ENCODE assay signal across 26 cellular contexts in genomic region chr1:27951396-27951795, GRCh38. TPM values are rescaled to one million over a fixed set of nuclear protein-coding genes. Genes with fewer than 3 reads are reported as not detected.
DNase-seq lines count a peak whose midpoint lies in the region; ATAC-seq, FAIRE-seq and TF ChIP-seq lines count a peak whose summit lies in the region.
"Had no signal": no experiment of that assay in that cellular context is flagged by ENCODE, and none has a peak within 500 bp of the region (broad histone marks: within the 10 kb centered on the region; RNA-seq: fewer than 3 reads in every experiment).

No MANE protein-coding gene starts in this region.

- H3K27ac ChIP-seq in colonic mucosa (peak overlapping the region; percentile 30), small intestine (ENCODE audit: low read depth in 1 of 2, low read length in 1 of 2) (peak overlapping the region; percentile 34 to 37), left ventricle myocardium inferior (replicated peaks) (no peak overlapping the region)
- H3K27ac ChIP-seq: C4-2B, RWPE1, SK-N-MC had no signal

- no peak for ATAC-seq in HG02981 (IDR thresholded peaks at IDR 0.05; ENCODE audit: unreplicated experiment)

- H3K27me3 ChIP-seq in colonic mucosa (no peaks in the 10 kb centered on the region), small intestine (ENCODE audit: control insufficient read depth in 2 of 2, insufficient read depth in 2 of 2, low read length in 2 of 2) (no peaks in the 10 kb centered on the region), left ventricle myocardium inferior (ENCODE audit: low read depth) (no peaks in the 10 kb centered on the region)

- 52 to 80% (median 64%) methylated on average over 3 of the region's 3 CpGs for WGBS in small intestine, 3 donors

- intact Hi-C loops in colonic mucosa (cut with DNase I) (no loop called here), left ventricle myocardium inferior (cut with micrococcal nuclease) (no loop called here)

- TF ChIP-seq CTCF in colonic mucosa (IDR thresholded peaks at IDR 0.05): no peak
- TF ChIP-seq CTCF in left ventricle myocardium inferior (IDR thresholded peaks at IDR 0.05; ENCODE audit: borderline replicate concordance): no peak

- no peak for FAIRE-seq in small intestine (lab: Jason Lieb, UNC)
- FAIRE-seq: A204.1 had no signal

- peak; percentile 35 for DNase-seq in NCI-H2029 (lab: John Stamatoyannopoulos, UW)
- DNase-seq in NCI-H2029 treated with DMSO at 0.1 percent for 48 hours (lab: John Stamatoyannopoulos, UW): no peak
- peak; percentile 27 for DNase-seq in NAMALWA (ENCODE audit: low spot score)
- peak; percentile 35 for DNase-seq in colonic mucosa
- no peak for DNase-seq in small intestine
- no peak for DNase-seq in left ventricle myocardium inferior
- no peak for DNase-seq in cerebellum (ENCODE audit: low spot score)
- DNase-seq: CD8-positive, alpha-beta memory T cell; DMS79 treated with DMSO at 0.1 percent for 48 hours; H7; HFFc6; KBM-7; MM.1S; NCI-H1092; NCI-H1436 treated with DMSO at 0.1 percent for 48 hours; NCI-H2107; NCI-H2227 treated with DMSO at 0.1 percent for 48 hours; NCI-H524; NCI-H774; SHP77 treated with DMSO at 0.1 percent for 48 hours; SW 1271 had no signal

- H3K4me3 ChIP-seq in colonic mucosa (no peak overlapping the region), small intestine (ENCODE audit: low read depth in 1 of 2, low read length in 2 of 2) (no peak overlapping the region), left ventricle myocardium inferior (no peak overlapping the region)
- H3K4me3 ChIP-seq: SK-N-MC had no signal

- H3K9me3 ChIP-seq in colonic mucosa: no peaks in the 10 kb centered on the region
- no peaks in the 10 kb centered on the region for H3K9me3 ChIP-seq in small intestine (ENCODE audit: control insufficient read depth, low read depth)
- H3K9me3 ChIP-seq in left ventricle myocardium inferior (replicated peaks): no peaks in the 10 kb centered on the region

- H3K36me3 ChIP-seq in colonic mucosa (no peaks in the 10 kb centered on the region), small intestine (ENCODE audit: control insufficient read depth in 2 of 2, insufficient read depth in 2 of 2, low read length in 2 of 2) (peaks cover 0 to 2% of the 10 kb centered on the region in 2 donors), left ventricle myocardium inferior (no peaks in the 10 kb centered on the region)

- no peaks in the 10 kb centered on the region for H3K4me1 ChIP-seq in colonic mucosa
- no peaks in the 10 kb centered on the region for H3K4me1 ChIP-seq in small intestine (ENCODE audit: control insufficient read depth in 2 of 2, insufficient read depth in 1 of 2, low read depth in 1 of 2, low read length in 1 of 2)
- peaks cover 5% of the 10 kb centered on the region for H3K4me1 ChIP-seq in left ventricle myocardium inferior

- H3K9ac ChIP-seq in colonic mucosa (ENCODE audit: low read depth in 2 of 2, low read length in 2 of 2): no peak overlapping the region

RNA-seq across cellular contexts. Expression of gene XKR8, which starts 8.4 kb away (rescaled TPM):
- total RNA-seq in colonic mucosa (1 to 10 TPM; 7.1 to 9.8 TPM), left ventricle myocardium inferior (4.8 TPM), cerebellum (3.4 TPM)
- 1 to 10 TPM; 4.9 to 9.4 (median 6.9) TPM for polyA plus RNA-seq in small intestine

RNA-seq across cellular contexts. Expression of gene SMPDL3B, which starts 16.6 kb away (rescaled TPM):
- total RNA-seq in colonic mucosa: 10 to 100 TPM; 27.4 to 38.6 TPM
- polyA plus RNA-seq in small intestine: 10 to 100 TPM; 17.3 to 22.6 (median 19.2) TPM
- not detected for total RNA-seq in left ventricle myocardium inferior
- total RNA-seq in cerebellum: 0.73 TPM
- total RNA-seq: HFFc6 had no signal
- polyA plus RNA-seq: CD8-positive, alpha-beta memory T cell had no signal

RNA-seq across cellular contexts. Expression of gene RPA2, which starts 37.0 kb away (rescaled TPM):
- total RNA-seq in colonic mucosa (10 to 100 TPM; 14.3 to 30.7 TPM), left ventricle myocardium inferior (21.2 TPM), cerebellum (43.6 TPM)
- 10 to 100 TPM; 17.0 to 26.8 (median 21.6) TPM for polyA plus RNA-seq in small intestine

Comparison
In these comparisons a context has a peak if more than half of its experiments do, and no peak if none do; other contexts are left out.
1. DNase-seq: peak in NCI-H2029 (single experiment), NAMALWA (single experiment) and colonic mucosa (single experiment); none in NCI-H2029 treated with DMSO at 0.1 percent for 48 hours (single experiment), small intestine (single experiment), left ventricle myocardium inferior (single experiment) and cerebellum (single experiment).
2. RNA of gene SMPDL3B, which starts 16.6 kb away (total RNA-seq): 27.4 to 38.6 TPM in colonic mucosa; 0.73 TPM in cerebellum (single experiment) and not detected in left ventricle myocardium inferior (single experiment); every median in the first group is over 10 times any median in the second.